ENCODE assay signal across 8 cellular contexts in genomic region chr10:87093461-87094372, GRCh38. TPM values are rescaled to one million over a fixed set of nuclear protein-coding genes. Genes with fewer than 3 reads are reported as not detected.
DNase-seq lines count a peak whose midpoint lies in the region; ATAC-seq and TF ChIP-seq lines count a peak whose summit lies in the region.

No MANE protein-coding gene starts in this region.

- H3K9me3 Mint-ChIP-seq in HFFc6 = no peaks in the 10 kb centered on the region
- no peaks in the 10 kb centered on the region for H3K9me3 Mint-ChIP-seq in activated CD8-positive, alpha-beta T cell treated with anti-CD3 and anti-CD28 coated beads, Interleukin-2, amount 10 ng/mL, durations not matched to agents 7 days and 5 days (ENCODE audit: insufficient read depth)

- peaks cover 45% of the 10 kb centered on the region for H3K4me1 Mint-ChIP-seq in HFFc6 (ENCODE audit: low read depth)
- peaks cover 47% of the 10 kb centered on the region for H3K4me1 Mint-ChIP-seq in activated CD8-positive, alpha-beta T cell treated with anti-CD3 and anti-CD28 coated beads, Interleukin-2, amount 10 ng/mL, durations not matched to agents 7 days and 5 days (ENCODE audit: low read depth)

- DNase-seq in DMS79 treated with DMSO at 0.1 percent for 48 hours (lab: John Stamatoyannopoulos, UW) = peak; percentile 7
- DNase-seq in DMS79 (lab: John Stamatoyannopoulos, UW) = no peak
- peak; percentile 34 for DNase-seq in HFFc6
- peak; percentile 87 for DNase-seq in NB4 (ENCODE audit: low read depth)
- DNase-seq in activated CD8-positive, alpha-beta T cell treated with anti-CD3 and anti-CD28 coated beads, Interleukin-2, amount 10 ng/mL, durations not matched to agents 7 days and 5 days = peak; percentile 82
- DNase-seq in effector CD8-positive, alpha-beta T cell (lab: John Stamatoyannopoulos, UW) = peak; percentile 30
- peak; percentile 39 for DNase-seq in medulla oblongata (ENCODE audit: extremely low spot score)
- peak; percentile 35 for DNase-seq in stimulated activated CD8-positive, alpha-beta memory T cell treated with anti-CD3 and anti-CD28 coated beads, Interleukin-12 subunit alpha, Interleukin-12 subunit beta, amount 100 ng/mL, for 1 hour (ENCODE audit: low read depth)

- CTCF ChIA-PET in activated CD8-positive, alpha-beta T cell treated with anti-CD3 and anti-CD28 coated beads, Interleukin-2, amount 10 ng/mL, durations not matched to agents 7 days and 5 days (lab: Charles Lee) = interaction anchor here (0.9 to 2.1 kb wide), 6 partner anchors 9 to 411 kb away, joined by 3 to 5 read pairs (median 4); partner anchors contain the start of gene MINPP1

- TF ChIP-seq POLR2A in NB4 (IDR thresholded peaks at IDR 0.05; ENCODE audit: extremely low read depth, insufficient read length) = no peak

- H3K36me3 Mint-ChIP-seq in HFFc6 (ENCODE audit: low read depth) = peaks cover 18% of the 10 kb centered on the region
- peaks cover 43% of the 10 kb centered on the region for H3K36me3 Mint-ChIP-seq in activated CD8-positive, alpha-beta T cell treated with anti-CD3 and anti-CD28 coated beads, Interleukin-2, amount 10 ng/mL, durations not matched to agents 7 days and 5 days (ENCODE audit: low read depth)

- peak overlapping the region; percentile 94 for H3K27ac Mint-ChIP-seq in HFFc6
- H3K27ac Mint-ChIP-seq in activated CD8-positive, alpha-beta T cell treated with anti-CD3 and anti-CD28 coated beads, Interleukin-2, amount 10 ng/mL, durations not matched to agents 7 days and 5 days = peak overlapping the region; percentile 98

- H3K4me3 ChIP-seq in NB4 (ENCODE audit: low read depth, low read length) = peak overlapping the region; percentile 77

- POLR2A ChIA-PET in activated CD8-positive, alpha-beta T cell treated with anti-CD3 and anti-CD28 coated beads, Interleukin-2, amount 10 ng/mL, durations not matched to agents 7 days and 5 days (lab: Charles Lee) = interaction anchor here (0.6 to 1.6 kb wide), 4 partner anchors 8 to 10 kb away, joined by 3 to 5 read pairs (median 5); no protein-coding TSS in a partner anchor

- TF ChIP-seq CTCF in HFFc6 (IDR thresholded peaks at IDR 0.05) (no peak), NB4 (IDR thresholded peaks at IDR 0.05; ENCODE audit: low read depth, low read length) (no peak)

- H3K27me3 Mint-ChIP-seq in HFFc6 (ENCODE audit: insufficient read depth) = no peaks in the 10 kb centered on the region; the same call in 1 of the 2 replicates
- no peaks in the 10 kb centered on the region for H3K27me3 Mint-ChIP-seq in activated CD8-positive, alpha-beta T cell treated with anti-CD3 and anti-CD28 coated beads, Interleukin-2, amount 10 ng/mL, durations not matched to agents 7 days and 5 days (ENCODE audit: low read depth)

- peak overlapping the region; percentile 90 for H3K4me3 Mint-ChIP-seq in HFFc6
- H3K4me3 Mint-ChIP-seq in activated CD8-positive, alpha-beta T cell treated with anti-CD3 and anti-CD28 coated beads, Interleukin-2, amount 10 ng/mL, durations not matched to agents 7 days and 5 days = peak overlapping the region; percentile 92

- ATAC-seq in activated CD8-positive, alpha-beta T cell treated with anti-CD3 and anti-CD28 coated beads, Interleukin-2, amount 10 ng/mL, durations not matched to agents 7 days and 5 days = peak; percentile 34

RNA-seq across cellular contexts. Expression of gene GLUD1, which starts 0.9 kb away (rescaled TPM):
- 100 to 1,000 TPM; 108 to 130 (median 118) TPM for total RNA-seq in HFFc6 (2021; fragmentation: NEBNext Ultra II Directional; extraction: Animal tissue kit (Norgen Biotek cat#: 25700))
- total RNA-seq in activated CD8-positive, alpha-beta T cell treated with anti-CD3 and anti-CD28 coated beads, Interleukin-2, amount 10 ng/mL, durations not matched to agents 7 days and 5 days = 10 to 100 TPM; 94.7 to 99.6 TPM

RNA-seq across cellular contexts. Expression of gene SHLD2, which starts 1.3 kb away (rescaled TPM):
- 10 to 100 TPM; 17.1 to 24.3 (median 21.1) TPM for total RNA-seq in HFFc6 (2021; fragmentation: NEBNext Ultra II Directional; extraction: Animal tissue kit (Norgen Biotek cat#: 25700))
- total RNA-seq in activated CD8-positive, alpha-beta T cell treated with anti-CD3 and anti-CD28 coated beads, Interleukin-2, amount 10 ng/mL, durations not matched to agents 7 days and 5 days = 10 to 100 TPM; 34.2 to 36.8 TPM
